Comparison of ENCODE assay signal across 6 cellular contexts in genomic region chr14:105688664-105689221, GRCh38.
DNase-seq lines count a peak whose midpoint lies in the region; ATAC-seq, FAIRE-seq and TF ChIP-seq lines count a peak whose summit lies in the region.
"Not testable (repeated sequence)": the region's sequence is repeated elsewhere in the genome, so short reads cannot be mapped to it uniquely, and the experiment has no call there.

No MANE protein-coding gene starts in this region.

- intact Hi-C loops in activated B cell treated with CpG ODN at 0.5 μM for 24 hours (cut with micrococcal nuclease) (loop anchor here (10.0 kb wide), 1 partner anchor 46 kb away; no protein-coding TSS in a partner anchor), GM12878 (cut with micrococcal nuclease; ENCODE audit: unreplicated experiment) (loop anchor here (5.0 kb wide), 1 partner anchor 121 kb away; no protein-coding TSS in a partner anchor)

- not testable (repeated sequence) for H3K4me3 ChIP-seq in Karpas-422 (ENCODE audit: low read length); GM12878; osteoblast (ENCODE audit: insufficient read depth, low read length)
- peak overlapping the region; percentile 32; the same call in 1 of the 2 replicates for H3K4me3 ChIP-seq in iPS-20b (ENCODE audit: low read length)

- TSS peak; percentile 63 for BruUV-seq in GM12878 (replicated peaks; lab: Mats Ljungman, UMichigan)

- TF ChIP-seq EP300 in GM12878 (IDR thresholded peaks at IDR 0.05; ENCODE audit: borderline replicate concordance in 1 of 2, control insufficient read depth in 1 of 2, low read depth in 2 of 2, low read length in 2 of 2): not testable (repeated sequence)

- POLR2A ChIA-PET in activated B cell treated with CpG ODN at 0.5 μM for 24 hours (lab: Charles Lee); GM12878 (lab: Charles Lee): not testable (repeated sequence)

- H3K4me1 ChIP-seq in Karpas-422 (ENCODE audit: low read length) (peaks cover 66% of the 10 kb centered on the region), GM12878 (ENCODE audit: control insufficient read depth, insufficient read depth, low read length) (peaks cover 57% of the 10 kb centered on the region)
- not testable (repeated sequence) for H3K4me1 ChIP-seq in iPS-20b (ENCODE audit: insufficient read depth, low read length); osteoblast (ENCODE audit: insufficient read depth, low read length)

- H3K36me3 ChIP-seq in Karpas-422 (ENCODE audit: insufficient read depth, low read length); GM12878 (ENCODE audit: control insufficient read depth in 2 of 2, insufficient read depth in 2 of 2, low read length in 1 of 2); iPS-20b (ENCODE audit: insufficient read depth, low read depth, low read length); osteoblast (ENCODE audit: insufficient read depth, low read length): not testable (repeated sequence)

- H3K27ac ChIP-seq in Karpas-422 (ENCODE audit: low read length) (peak overlapping the region; percentile 88), GM12878 (ENCODE audit: control insufficient read depth, insufficient read depth) (peak overlapping the region; percentile 90)
- not testable (repeated sequence) for H3K27ac ChIP-seq in iPS-20b (ENCODE audit: low read length); osteoblast (ENCODE audit: low read depth, low read length)

- H3K9me3 Mint-ChIP-seq in activated B cell treated with CpG ODN at 0.5 μM for 24 hours: not testable (repeated sequence)

- H3K79me2 ChIP-seq in Karpas-422 (ENCODE audit: low read length); osteoblast (ENCODE audit: insufficient read depth, low read length): not testable (repeated sequence)
- H3K79me2 ChIP-seq in GM12878 (ENCODE audit: control insufficient read depth, insufficient read depth, low read length): peaks cover 27% of the 10 kb centered on the region

- not testable (repeated sequence) for DNase-seq in GM18507 (ENCODE audit: extremely low spot score, insufficient read length, low read depth); activated B cell treated with CpG ODN at 0.5 μM for 24 hours; GM12878 (ENCODE audit: low read depth, low spot score)
- DNase-seq in Karpas-422 (peak; percentile 43), osteoblast (ENCODE audit: insufficient read length, low spot score, missing footprints) (peak; percentile 58)

- TF ChIP-seq CTCF in activated B cell treated with CpG ODN at 0.5 μM for 24 hours (IDR thresholded peaks at IDR 0.05); GM12878 (IDR thresholded peaks at IDR 0.05 in 2 of 3, conservative IDR thresholded peaks at IDR 0.05 in 1 of 3; ENCODE audit: control insufficient read depth in 2 of 3, extremely low read depth in 1 of 3, insufficient read depth in 1 of 3, low read depth in 3 of 3, low read length in 3 of 3); osteoblast (IDR thresholded peaks at IDR 0.05; ENCODE audit: extremely low read depth, low read depth, low read length): not testable (repeated sequence)

- H3K4me2 ChIP-seq in Karpas-422 (ENCODE audit: low read depth, low read length, poor library complexity, severe bottlenecking) (peak overlapping the region; percentile 5), GM12878 (ENCODE audit: control insufficient read depth, insufficient read depth) (peak overlapping the region; percentile 31)
- not testable (repeated sequence) for H3K4me2 ChIP-seq in osteoblast (ENCODE audit: insufficient read depth, low read length)

- TF ChIP-seq RAD21 in GM12878 (IDR thresholded peaks at IDR 0.05; ENCODE audit: insufficient read depth, low read depth, low read length): not testable (repeated sequence)

- H3K4me3 Mint-ChIP-seq in activated B cell treated with CpG ODN at 0.5 μM for 24 hours: not testable (repeated sequence)

- H3K9ac ChIP-seq in Karpas-422 (ENCODE audit: low read length): peak overlapping the region; percentile 48
- H3K9ac ChIP-seq in GM12878 (ENCODE audit: control insufficient read depth, insufficient read depth, low read length): 0 out of 2 replicates have a peak overlapping the region, but pooled peaks have one; percentile 44
- not testable (repeated sequence) for H3K9ac ChIP-seq in iPS-20b (ENCODE audit: low read depth, low read length)

- H4K20me1 ChIP-seq in Karpas-422 (ENCODE audit: insufficient read depth, low read depth, low read length); GM12878 (ENCODE audit: control insufficient read depth, insufficient read depth); osteoblast (ENCODE audit: insufficient read depth, low read length): not testable (repeated sequence)

- H3K36me3 Mint-ChIP-seq in activated B cell treated with CpG ODN at 0.5 μM for 24 hours (ENCODE audit: low read depth): not testable (repeated sequence)

- H2AFZ ChIP-seq in Karpas-422 (ENCODE audit: low read length); GM12878 (ENCODE audit: control insufficient read depth, low read depth, low read length); osteoblast (ENCODE audit: low read length): not testable (repeated sequence)

- peaks cover 63% of the 10 kb centered on the region for H3K4me1 Mint-ChIP-seq in activated B cell treated with CpG ODN at 0.5 μM for 24 hours

- not testable (repeated sequence) for H3K27me3 ChIP-seq in Karpas-422 (ENCODE audit: low read length); GM12878 (replicated peaks in 1 of 2; ENCODE audit: control insufficient read depth in 2 of 2, insufficient read depth in 2 of 2, low read length in 1 of 2); iPS-20b (ENCODE audit: insufficient read depth, low read length); osteoblast (ENCODE audit: insufficient read depth, low read length)

- in situ Hi-C loops in GM12878 (cut with MboI): not testable (repeated sequence)

- SMC1A ChIA-PET in GM12878 (lab: Charles Lee; ENCODE audit: uncharacterized antibody, unreplicated experiment): not testable (repeated sequence)

- not testable (repeated sequence) for ATAC-seq in activated B cell treated with CpG ODN at 0.5 μM for 24 hours (ENCODE audit: low read depth); GM12878

- WGBS in GM12878 (ENCODE audit: insufficient coverage, insufficient replicate concordance, low lambda C conversion rate, missing lambda C conversion rate): 64% methylated on average over 2 of the region's 4 CpGs

- peak; percentile 29 for FAIRE-seq in GM18507 (lab: Jason Lieb, UNC)
- FAIRE-seq in GM12878 (lab: Jason Lieb, UNC): not testable (repeated sequence)

- H3K9me2 ChIP-seq in Karpas-422 (replicated peaks; ENCODE audit: insufficient read depth, low read length): not testable (repeated sequence)

- RAD21 ChIA-PET in GM12878 (lab: Charles Lee; ENCODE audit: unreplicated experiment): not testable (repeated sequence)

- CTCF ChIA-PET in activated B cell treated with CpG ODN at 0.5 μM for 24 hours (lab: Charles Lee); GM12878 (lab: Yijun Ruan, JAX): not testable (repeated sequence)

- peak overlapping the region; percentile 83 for H3K27ac Mint-ChIP-seq in activated B cell treated with CpG ODN at 0.5 μM for 24 hours

- not testable (repeated sequence) for H3K9me3 ChIP-seq in Karpas-422 (ENCODE audit: low read length); GM12878 (replicated peaks; ENCODE audit: control insufficient read depth, insufficient read depth, low read length); osteoblast (ENCODE audit: low read depth, low read length)
- H3K9me3 ChIP-seq in iPS-20b (ENCODE audit: insufficient read depth, low read depth, low read length): peaks cover 47% of the 10 kb centered on the region

- not testable (repeated sequence) for TF ChIP-seq POLR2A in GM12878 (IDR thresholded peaks at IDR 0.05; ENCODE audit: low read depth, low read length)

- not testable (repeated sequence) for H3K27me3 Mint-ChIP-seq in activated B cell treated with CpG ODN at 0.5 μM for 24 hours

TF ChIP-seq in GM12878, 131 proteins besides CTCF, POLR2A, EP300 and RAD21:
- TF ChIP-seq ATF7 (IDR thresholded peaks at IDR 0.05; ENCODE audit: low read depth) (0 out of 2 replicates have a peak, but pooled peaks have one; percentile 15), NBN (IDR thresholded peaks at IDR 0.05) (peak; percentile 77; the same call in 1 of the 2 replicates), HDGF (IDR thresholded peaks at IDR 0.05) (peak; percentile 99)
- TF ChIP-seq, protein P1, sequence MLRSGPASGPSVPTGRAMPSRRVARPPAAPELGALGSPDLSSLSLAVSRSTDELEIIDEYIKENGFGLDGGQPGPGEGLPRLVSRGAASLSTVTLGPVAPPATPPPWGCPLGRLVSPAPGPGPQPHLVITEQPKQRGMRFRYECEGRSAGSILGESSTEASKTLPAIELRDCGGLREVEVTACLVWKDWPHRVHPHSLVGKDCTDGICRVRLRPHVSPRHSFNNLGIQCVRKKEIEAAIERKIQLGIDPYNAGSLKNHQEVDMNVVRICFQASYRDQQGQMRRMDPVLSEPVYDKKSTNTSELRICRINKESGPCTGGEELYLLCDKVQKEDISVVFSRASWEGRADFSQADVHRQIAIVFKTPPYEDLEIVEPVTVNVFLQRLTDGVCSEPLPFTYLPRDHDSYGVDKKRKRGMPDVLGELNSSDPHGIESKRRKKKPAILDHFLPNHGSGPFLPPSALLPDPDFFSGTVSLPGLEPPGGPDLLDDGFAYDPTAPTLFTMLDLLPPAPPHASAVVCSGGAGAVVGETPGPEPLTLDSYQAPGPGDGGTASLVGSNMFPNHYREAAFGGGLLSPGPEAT (IDR thresholded peaks at IDR 0.05; ENCODE audit: low read depth): peak; percentile 42; the same call in 1 of the 2 replicates
- TF ChIP-seq, protein P2, sequence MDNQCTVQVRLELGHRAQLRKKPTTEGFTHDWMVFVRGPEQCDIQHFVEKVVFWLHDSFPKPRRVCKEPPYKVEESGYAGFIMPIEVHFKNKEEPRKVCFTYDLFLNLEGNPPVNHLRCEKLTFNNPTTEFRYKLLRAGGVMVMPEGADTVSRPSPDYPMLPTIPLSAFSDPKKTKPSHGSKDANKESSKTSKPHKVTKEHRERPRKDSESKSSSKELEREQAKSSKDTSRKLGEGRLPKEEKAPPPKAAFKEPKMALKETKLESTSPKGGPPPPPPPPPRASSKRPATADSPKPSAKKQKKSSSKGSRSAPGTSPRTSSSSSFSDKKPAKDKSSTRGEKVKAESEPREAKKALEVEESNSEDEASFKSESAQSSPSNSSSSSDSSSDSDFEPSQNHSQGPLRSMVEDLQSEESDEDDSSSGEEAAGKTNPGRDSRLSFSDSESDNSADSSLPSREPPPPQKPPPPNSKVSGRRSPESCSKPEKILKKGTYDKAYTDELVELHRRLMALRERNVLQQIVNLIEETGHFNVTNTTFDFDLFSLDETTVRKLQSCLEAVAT (IDR thresholded peaks at IDR 0.05): peak; percentile 84
